ENCODE assay signal across 20 cellular contexts in genomic region chr2:172256886-172257285, GRCh38.
DNase-seq lines count a peak whose midpoint lies in the region; ATAC-seq and TF ChIP-seq lines count a peak whose summit lies in the region.
"Had no signal": no experiment of that assay in that cellular context is flagged by ENCODE, and none has a peak within 500 bp of the region (broad histone marks: within the 10 kb centered on the region; RNA-seq: fewer than 3 reads in every experiment).

No MANE protein-coding gene starts in this region.

- BruUV-seq in mammary epithelial cell (replicated peaks; lab: Mats Ljungman, UMichigan) = no TSS peak

- no peak overlapping the region for H3K4me3 ChIP-seq in GM23248
- no peak overlapping the region for H3K4me3 ChIP-seq in mammary epithelial cell (replicated peaks in 1 of 3; ENCODE audit: insufficient read depth in 1 of 3, low read depth in 2 of 3, low read length in 3 of 3)
- H3K4me3 ChIP-seq: cardiac muscle cell, dorsolateral prefrontal cortex, gastrocnemius medialis, ovary had no signal

- TF ChIP-seq CTCF in mammary epithelial cell (conservative IDR thresholded peaks at IDR 0.05 in 1 of 2, IDR thresholded peaks at IDR 0.05 in 1 of 2; ENCODE audit: extremely low read depth in 1 of 2, insufficient read depth in 1 of 2, low read depth in 1 of 2, low read length in 2 of 2) = no peak
- TF ChIP-seq CTCF in osteocyte (IDR thresholded peaks at IDR 0.05) = no peak

- intact Hi-C loops in mammary epithelial cell (cut with micrococcal nuclease) = no loop called here

- DNase-seq in GM23248 = peak; percentile 53
- peak; percentile 75 for DNase-seq in NCI-H2171 treated with DMSO at 0.1 percent for 48 hours (lab: John Stamatoyannopoulos, UW)
- no peak for DNase-seq in mammary epithelial cell
- no peak for DNase-seq in osteocyte (ENCODE audit: extremely low spot score, unreplicated experiment)
- DNase-seq in occipital lobe (lab: John Stamatoyannopoulos, UW) = no peak
- DNase-seq: activated CD4-positive, alpha-beta memory T cell treated with anti-CD3 and anti-CD28 coated beads, Interleukin-2, amount 10 ng/mL, durations not matched to agents 7 days and 5 days; amniotic stem cell; gastrocnemius medialis; kidney; NCI-H1930; ovary; SIG-M5; stimulated activated CD4-positive, alpha-beta T cell treated with anti-CD3 and anti-CD28 coated beads, Interleukin-15, amount 100 ng/mL, for 24 hours had no signal

- CTCF ChIA-PET in mammary epithelial cell (lab: Charles Lee; ENCODE audit: low non-redundant PET) = no interaction called here

- H3K4me1 ChIP-seq in GM23248 (ENCODE audit: insufficient read depth) = peaks cover 41% of the 10 kb centered on the region
- H3K4me1 ChIP-seq in mammary epithelial cell (ENCODE audit: insufficient read depth, low read length) = peaks cover 42% of the 10 kb centered on the region
- H3K4me1 ChIP-seq: gastrocnemius medialis had no signal

- H3K27me3 Mint-ChIP-seq in osteocyte (ENCODE audit: unreplicated experiment) = no peaks in the 10 kb centered on the region

- H3K9me2 ChIP-seq in GM23248 (ENCODE audit: insufficient read depth) = no peaks in the 10 kb centered on the region

- H3K9me3 Mint-ChIP-seq in osteocyte (ENCODE audit: unreplicated experiment) = no peaks in the 10 kb centered on the region
- H3K9me3 Mint-ChIP-seq: activated CD4-positive, alpha-beta memory T cell treated with anti-CD3 and anti-CD28 coated beads, Interleukin-2, amount 10 ng/mL, durations not matched to agents 7 days and 5 days had no signal

- H3K27ac ChIP-seq in GM23248 = no peak overlapping the region
- no peak overlapping the region for H3K27ac ChIP-seq in mammary epithelial cell (ENCODE audit: insufficient read depth, low read depth, low read length)
- H3K27ac ChIP-seq: cardiac muscle cell, dorsolateral prefrontal cortex, epithelial cell of prostate, gastrocnemius medialis, ovary had no signal

- peak overlapping the region; percentile 78 for H3K27ac Mint-ChIP-seq in osteocyte (ENCODE audit: unreplicated experiment)
- H3K27ac Mint-ChIP-seq: activated CD4-positive, alpha-beta memory T cell treated with anti-CD3 and anti-CD28 coated beads, Interleukin-2, amount 10 ng/mL, durations not matched to agents 7 days and 5 days had no signal

- no peak for ATAC-seq in activated CD4-positive, CD25-positive, alpha-beta regulatory T cell treated with anti-CD3 and anti-CD28 coated beads, Interleukin-2, amount 50 U/mL, for 24 hours
- ATAC-seq in HG02885 (IDR thresholded peaks at IDR 0.05; ENCODE audit: poor library complexity, unreplicated experiment) (no peak), GM21619 (IDR thresholded peaks at IDR 0.05; ENCODE audit: unreplicated experiment) (no peak)
- ATAC-seq: gastrocnemius medialis, right cardiac atrium had no signal

- H2AFZ ChIP-seq in GM23248 = peak overlapping the region; percentile 25; the same call in 1 of the 2 replicates
- peak overlapping the region; percentile 33 for H2AFZ ChIP-seq in mammary epithelial cell (ENCODE audit: low read depth, low read length)

- H3F3A ChIP-seq in GM23248 (ENCODE audit: insufficient read depth) = peaks cover 28% of the 10 kb centered on the region

- in situ Hi-C loops in GM23248 (cut with MboI) (no loop called here), mammary epithelial cell (cut with MboI; ENCODE audit: low sequenced_read_pairs in 2 of 2) (no loop called here)

- H3K4me2 ChIP-seq in GM23248 (ENCODE audit: unreplicated experiment) = no peak overlapping the region
- no peak overlapping the region for H3K4me2 ChIP-seq in mammary epithelial cell (ENCODE audit: insufficient read depth, low read depth, low read length)

- no peaks in the 10 kb centered on the region for H3K27me3 ChIP-seq in GM23248 (replicated peaks; ENCODE audit: insufficient read depth)
- no peaks in the 10 kb centered on the region for H3K27me3 ChIP-seq in mammary epithelial cell (ENCODE audit: insufficient read depth, low read length)
- H3K27me3 ChIP-seq: cardiac muscle cell, dorsolateral prefrontal cortex, gastrocnemius medialis, ovary had no signal

- no peaks in the 10 kb centered on the region for H3K36me3 Mint-ChIP-seq in osteocyte (ENCODE audit: unreplicated experiment)

- dilution Hi-C loops in mammary epithelial cell (cut with HindIII; ENCODE audit: low sequenced_read_pairs) = no loop called here

- H3K36me3 ChIP-seq in GM23248 (ENCODE audit: low read depth) = no peaks in the 10 kb centered on the region
- no peaks in the 10 kb centered on the region for H3K36me3 ChIP-seq in mammary epithelial cell (ENCODE audit: insufficient read depth, low read length)
- H3K36me3 ChIP-seq: cardiac muscle cell, gastrocnemius medialis, ovary had no signal

- H3K4me3 Mint-ChIP-seq in osteocyte (ENCODE audit: unreplicated experiment) = no peak overlapping the region
- H3K4me3 Mint-ChIP-seq: activated CD4-positive, alpha-beta memory T cell treated with anti-CD3 and anti-CD28 coated beads, Interleukin-2, amount 10 ng/mL, durations not matched to agents 7 days and 5 days had no signal

- H3K9me3 ChIP-seq in GM23248 (ENCODE audit: low read depth) = no peaks in the 10 kb centered on the region
- no peaks in the 10 kb centered on the region for H3K9me3 ChIP-seq in mammary epithelial cell (replicated peaks; ENCODE audit: insufficient read depth, low read length)
- H3K9me3 ChIP-seq: gastrocnemius medialis, ovary had no signal

- H3K79me2 ChIP-seq in GM23248 (ENCODE audit: insufficient read depth) (no peaks in the 10 kb centered on the region), mammary epithelial cell (ENCODE audit: insufficient read depth, low read length) (no peaks in the 10 kb centered on the region)

- H3K9ac ChIP-seq in GM23248 (no peak overlapping the region), mammary epithelial cell (ENCODE audit: insufficient read depth, low read length) (no peak overlapping the region)

- H3K4me1 Mint-ChIP-seq in osteocyte (ENCODE audit: unreplicated experiment) = peaks cover 50% of the 10 kb centered on the region

- 32 to 41% methylated on average over 2 of the region's 2 CpGs for WGBS in GM23248 (ENCODE audit: low coverage in 1 of 2, low lambda C conversion rate in 2 of 2, missing lambda C conversion rate in 2 of 2), 2 experiments
- 53% methylated on average over 2 of the region's 2 CpGs for WGBS in mammary epithelial cell (ENCODE audit: low coverage, missing lambda C conversion rate)

- H4K20me1 ChIP-seq in GM23248 (ENCODE audit: insufficient read depth) (no peaks in the 10 kb centered on the region), mammary epithelial cell (ENCODE audit: insufficient read depth, low read length) (no peaks in the 10 kb centered on the region)

Comparison
In these comparisons a context has a peak if more than half of its experiments do, and no peak if none do; other contexts are left out.
1. DNase-seq: peak in GM23248 (single experiment) and NCI-H2171 treated with DMSO at 0.1 percent for 48 hours (single experiment); none in mammary epithelial cell (single experiment), osteocyte (single experiment) and occipital lobe (single experiment).